Comparison of ENCODE assay signal across 1 cellular context in the genomic region with DNA sequence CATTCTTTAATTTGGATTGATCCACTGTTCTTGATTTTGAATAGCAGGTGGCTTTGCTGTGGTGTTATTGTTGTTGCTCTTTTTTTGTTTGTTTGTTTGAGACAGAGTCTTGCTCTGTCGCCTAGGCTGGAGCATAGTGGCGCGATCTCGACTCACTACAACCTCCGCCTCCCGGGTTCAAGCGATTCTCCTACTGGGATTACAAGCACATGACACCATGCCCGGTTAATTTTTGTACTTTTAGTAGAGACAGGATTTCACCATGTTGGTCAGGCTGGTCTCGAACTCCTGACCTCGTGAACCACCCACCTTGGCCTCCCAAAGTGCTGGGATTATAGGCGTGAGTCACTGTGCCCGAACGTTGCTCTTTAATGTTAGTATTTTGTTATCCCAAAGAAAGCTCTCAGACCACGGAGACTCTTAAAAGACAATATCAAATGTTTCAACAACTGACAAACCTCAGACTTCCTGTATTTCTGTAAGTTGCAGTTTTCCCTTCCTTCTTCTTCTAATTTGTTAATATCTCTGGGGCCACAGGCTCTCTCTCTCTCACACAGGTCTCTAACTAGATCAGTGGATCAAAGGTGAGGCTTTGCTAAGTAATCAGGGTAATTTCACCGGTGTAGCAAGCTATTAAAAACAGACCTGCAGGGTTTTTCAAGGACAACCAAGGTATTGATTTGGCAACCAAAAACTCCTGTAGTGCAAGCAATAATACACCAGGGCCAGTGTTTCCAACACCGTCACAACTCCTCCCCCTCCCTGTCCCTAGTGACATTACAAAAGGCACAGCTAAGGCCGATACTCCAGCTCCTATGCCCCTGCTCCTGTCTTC.
TF ChIP-seq lines count a peak whose summit lies in the region.

No MANE protein-coding gene starts in this region.

TF ChIP-seq in GM12878, 131 proteins besides CTCF, POLR2A, EP300 and RAD21 (continued from another document):
- TF ChIP-seq BCLAF1 (IDR thresholded peaks at IDR 0.05) = no peak
- TF ChIP-seq RB1 (IDR thresholded peaks at IDR 0.05; ENCODE audit: borderline replicate concordance) = peak; percentile 45; the same call in 1 of the 2 replicates
